In the genomic region with DNA sequence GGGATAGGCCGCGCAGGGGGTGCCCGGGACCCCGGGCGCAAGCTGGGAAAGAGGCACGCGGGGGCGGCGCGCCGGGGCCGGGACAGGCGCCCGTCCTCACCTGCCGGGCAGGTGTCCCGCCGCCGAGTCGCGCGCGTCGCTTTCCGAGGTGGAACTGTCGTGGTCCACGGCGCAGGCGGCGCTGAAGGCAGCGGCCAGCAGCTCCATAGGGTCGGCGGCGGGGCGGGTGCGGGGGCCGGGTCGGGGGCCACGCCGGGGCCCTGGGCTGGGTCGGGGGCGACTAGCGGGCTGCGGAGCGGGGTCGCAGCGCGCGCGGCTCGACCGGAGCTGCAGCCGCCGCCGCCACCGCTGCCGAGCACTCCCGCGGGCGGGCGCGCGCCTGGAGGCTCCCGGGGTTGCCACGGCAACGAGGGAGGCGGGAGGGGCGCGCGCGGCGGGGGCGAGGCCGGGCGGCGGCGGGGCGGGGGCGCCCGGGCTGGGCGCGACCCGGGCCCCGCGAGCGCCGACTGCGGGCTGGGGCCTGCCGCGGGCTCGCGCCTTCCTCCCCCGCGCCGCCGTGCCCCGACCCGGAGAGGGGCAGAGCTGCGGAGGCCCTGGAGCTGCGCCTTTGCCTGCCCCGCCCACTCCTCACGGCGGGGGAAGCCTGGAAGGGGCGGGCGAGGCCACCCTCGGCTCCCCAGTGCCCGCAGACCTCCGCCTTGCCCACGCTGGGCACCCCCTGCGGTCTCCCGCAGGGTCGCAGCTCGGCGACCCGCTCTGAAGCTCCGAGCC, we compare ENCODE assay signal across 10 cellular contexts. TPM values are rescaled to one million over a fixed set of nuclear protein-coding genes. Genes with fewer than 3 reads are reported as not detected.
A peak's percentile ranks its signal among the peaks of the same experiment; 100 is the strongest.
DNase-seq lines count a peak whose midpoint lies in the region; ATAC-seq and TF ChIP-seq lines count a peak whose summit lies in the region.
"Had no signal": no experiment of that assay in that cellular context is flagged by ENCODE, and none has a peak within 500 bp of the region (broad histone marks: within the 10 kb centered on the region; RNA-seq: fewer than 3 reads in every experiment).

No MANE protein-coding gene starts in this region.

- no peak for TF ChIP-seq CTCF in parathyroid adenoma (IDR thresholded peaks at IDR 0.05)

- H3K4me2 ChIP-seq in parathyroid adenoma (ENCODE audit: low read length) = peak overlapping the region; percentile 81

- peak; percentile 3 for DNase-seq in G401 (ENCODE audit: low spot score)
- DNase-seq in NCI-H748 (lab: John Stamatoyannopoulos, UW; ENCODE audit: unreplicated experiment) = peak; percentile 75
- no peak for DNase-seq in GDM1 (lab: John Stamatoyannopoulos, UW)
- no peak for DNase-seq in activated effector memory CD4-positive, alpha-beta T cell treated with Interleukin-2 at 50 U/mL for 16 hours
- DNase-seq: stimulated activated CD4-positive, alpha-beta T cell treated with anti-CD3 and anti-CD28 coated beads, Interleukin-2, amount 100 ng/mL, for 48 hours had no signal

- no peak for ATAC-seq in GM19395 (IDR thresholded peaks at IDR 0.05; ENCODE audit: unreplicated experiment)
- ATAC-seq in GM19351 (IDR thresholded peaks at IDR 0.05; ENCODE audit: unreplicated experiment) = no peak
- ATAC-seq: GM12878 had no signal

- H3K27me3 ChIP-seq in esophagus (ENCODE audit: control insufficient read depth in 1 of 2, insufficient read depth in 2 of 2, low read length in 2 of 2) (peaks cover 0 to 3% of the 10 kb centered on the region in 2 donors), parathyroid adenoma (ENCODE audit: control insufficient read depth, insufficient read depth, low read length) (no peaks in the 10 kb centered on the region)

- H3K36me3 ChIP-seq in esophagus (ENCODE audit: control insufficient read depth in 2 of 2, insufficient read depth in 2 of 2, low read length in 1 of 2) (no peaks in the 10 kb centered on the region), parathyroid adenoma (ENCODE audit: control insufficient read depth, insufficient read depth, low read length) (no peaks in the 10 kb centered on the region)

- in situ Hi-C loops in G401 (cut with HindIII; ENCODE audit: low sequenced_read_pairs) = no loop called here

- WGBS in esophagus, 2 donors = 2 to 4% methylated on average over 77 to 115 of the region's 115 CpGs

- peak overlapping the region; percentile 74 for H2AFZ ChIP-seq in parathyroid adenoma

- peaks cover 0 to 2% of the 10 kb centered on the region in 2 donors for H3K9me3 ChIP-seq in esophagus (ENCODE audit: control insufficient read depth in 2 of 2, insufficient read depth in 1 of 2, low read depth in 1 of 2, low read length in 1 of 2)
- no peaks in the 10 kb centered on the region for H3K9me3 ChIP-seq in parathyroid adenoma (ENCODE audit: control insufficient read depth, low read length)

- H3K4me3 ChIP-seq in esophagus (ENCODE audit: low read depth in 1 of 2, low read length in 2 of 2) (peak overlapping the region; percentile 58 to 64), parathyroid adenoma (ENCODE audit: low read depth, low read length) (peak overlapping the region; percentile 63)
- H3K4me3 ChIP-seq: GM12878 had no signal

- no peak overlapping the region for H3K9ac ChIP-seq in parathyroid adenoma

- H3K79me2 ChIP-seq in parathyroid adenoma = no peaks in the 10 kb centered on the region

- H3K4me1 ChIP-seq in esophagus (ENCODE audit: control insufficient read depth in 2 of 2, insufficient read depth in 2 of 2, low read length in 1 of 2) (peaks cover 4 to 20% of the 10 kb centered on the region in 2 donors), parathyroid adenoma (no peaks in the 10 kb centered on the region)

- H3K27ac ChIP-seq in esophagus (ENCODE audit: low read depth in 2 of 2, low read length in 1 of 2) (peak overlapping the region in 1 of 2 donors; percentile 37), parathyroid adenoma (no peak overlapping the region)

RNA-seq across cellular contexts. Expression of gene SNORC, which starts 57.9 kb away (rescaled TPM):
- total RNA-seq in G401 (2014; rRNA removed; shearing (Covaris generic)) = 0.03 TPM in 1 of 2 replicates, not detected in the other
- polyA plus RNA-seq in esophagus = 1 to 10 TPM; 1.0 to 2.4 TPM

Comparison
In these comparisons a context has a peak if more than half of its experiments do, and no peak if none do; other contexts are left out.
1. DNase-seq: peak in G401 (single experiment) and NCI-H748 (single experiment); none in GDM1 (single experiment) and activated effector memory CD4-positive, alpha-beta T cell treated with Interleukin-2 at 50 U/mL for 16 hours (single experiment).